Comparison of ENCODE assay signal across 28 cellular contexts in the genomic region with DNA sequence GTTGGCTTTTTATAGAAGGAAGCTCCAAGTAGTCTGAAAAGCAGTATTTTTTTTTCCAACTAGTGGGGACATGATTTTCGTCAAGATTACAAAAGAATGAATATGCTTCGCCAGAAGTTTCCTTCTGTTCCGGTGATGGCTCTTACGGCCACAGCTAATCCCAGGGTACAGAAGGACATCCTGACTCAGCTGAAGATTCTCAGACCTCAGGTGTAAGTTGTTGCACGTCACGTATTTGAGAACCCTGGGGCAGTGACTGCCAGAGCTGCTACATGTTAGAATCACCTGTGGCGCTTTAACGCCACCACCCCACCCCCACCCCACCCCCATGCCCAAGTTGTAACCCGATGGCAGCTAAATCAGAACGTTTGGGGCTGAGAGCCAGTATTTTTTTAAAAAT.
"Had no signal": no experiment of that assay in that cellular context is flagged by ENCODE, and none has a peak within 500 bp of the region (broad histone marks: within the 10 kb centered on the region; RNA-seq: fewer than 3 reads in every experiment).

No MANE protein-coding gene starts in this region.

- H3K27me3 ChIP-seq: ascending aorta, esophagus muscularis mucosa, gastroesophageal sphincter, heart right ventricle had no signal

- H3K4me3 ChIP-seq: ascending aorta, esophagus muscularis mucosa, gastroesophageal sphincter, heart right ventricle had no signal

- ATAC-seq: activated CD4-positive, alpha-beta T cell treated with anti-CD3 and anti-CD28 coated beads for 36 hours; activated CD8-positive, alpha-beta memory T cell treated with anti-CD3 and anti-CD28 coated beads, Interleukin-2, amount 10 ng/mL, durations not matched to agents 7 days and 5 days; activated CD8-positive, alpha-beta T cell treated with anti-CD3 and anti-CD28 coated beads, Interleukin-2, amount 10 ng/mL, durations not matched to agents 7 days and 5 days; activated naive CD4-positive, alpha-beta T cell treated with anti-CD3 and anti-CD28 coated beads, Interleukin-2, amount 50 U/mL, for 72 hours; effector memory CD8-positive, alpha-beta T cell; gastroesophageal sphincter; heart right ventricle; T-helper 17 cell had no signal

- H3K27ac ChIP-seq: ascending aorta, esophagus muscularis mucosa, gastroesophageal sphincter, heart right ventricle had no signal

- H3K9me3 ChIP-seq: ascending aorta, esophagus muscularis mucosa, gastroesophageal sphincter, heart right ventricle had no signal

- H3K4me1 ChIP-seq: ascending aorta, esophagus muscularis mucosa, gastroesophageal sphincter had no signal

- DNase-seq: activated CD4-positive, alpha-beta memory T cell treated with anti-CD3 and anti-CD28 coated beads for 36 hours; activated CD4-positive, alpha-beta T cell treated with anti-CD3 and anti-CD28 coated beads for 36 hours; activated CD4-positive, alpha-beta T cell treated with anti-CD3 and anti-CD28 coated beads, Interleukin-2, amount 10 ng/mL, durations not matched to agents 24 days and 14 days; activated CD4-positive, CD25-positive, alpha-beta regulatory T cell; activated CD4-positive, CD25-positive, alpha-beta regulatory T cell treated with anti-CD3 and anti-CD28 coated beads, Interleukin-2, amount 50 U/mL, for 72 hours; activated CD8-positive, alpha-beta memory T cell treated with anti-CD3 and anti-CD28 coated beads, Interleukin-2, amount 10 ng/mL, durations not matched to agents 7 days and 5 days; activated CD8-positive, alpha-beta memory T cell treated with anti-CD3 and anti-CD28 coated beads, Interleukin-2, amount 50 U/mL, for 4 hours; activated CD8-positive, alpha-beta T cell treated with anti-CD3 and anti-CD28 coated beads, Interleukin-2, amount 10 ng/mL, durations not matched to agents 7 days and 5 days; activated gamma-delta T cell; activated naive CD4-positive, alpha-beta T cell; activated naive CD4-positive, alpha-beta T cell treated with anti-CD3 and anti-CD28 coated beads, Interleukin-2, amount 10 ng/mL, durations not matched to agents 7 days and 5 days; activated naive CD8-positive, alpha-beta T cell treated with anti-CD3 and anti-CD28 coated beads, Interleukin-2, amount 10 ng/mL, durations not matched to agents 7 days and 5 days; activated T-cell treated with anti-CD3 and anti-CD28 coated beads, Interleukin-2, amount 50 U/mL, for 1 hour; activated T-cell treated with anti-CD3 and anti-CD28 coated beads, Interleukin-2, amount 50 U/mL, for 48 hours; caudate nucleus; cortex of kidney; dermis blood vessel endothelial cell; effector CD4-positive, alpha-beta T cell; effector memory CD8-positive, alpha-beta T cell; foreskin melanocyte; heart right ventricle; T-helper 1 cell; T-helper 17 cell; T1000 had no signal
